Comparison of ENCODE assay signal across 7 cellular contexts in genomic region chr20:58650181-58650775, GRCh38. TPM values are rescaled to one million over a fixed set of nuclear protein-coding genes. Genes with fewer than 3 reads are reported as not detected.
A peak's percentile ranks its signal among the peaks of the same experiment; 100 is the strongest.
DNase-seq lines count a peak whose midpoint lies in the region; ATAC-seq and TF ChIP-seq lines count a peak whose summit lies in the region.

No MANE protein-coding gene starts in this region.

- H3K4me1 Mint-ChIP-seq in activated T-cell treated with anti-CD3 and anti-CD28 coated beads, Interleukin-2, amount 50 U/mL, for 72 hours (ENCODE audit: low read depth): peaks cover 32% of the 10 kb centered on the region

- peak overlapping the region; percentile 96 for H2AFZ ChIP-seq in trophoblast cell (ENCODE audit: insufficient read depth, low read length, poor library complexity)

- ATAC-seq in GM19023 (IDR thresholded peaks at IDR 0.05; ENCODE audit: unreplicated experiment): peak; percentile 21
- peak; percentile 24 to 30 for ATAC-seq in activated T-cell treated with anti-CD3 and anti-CD28 coated beads, Interleukin-2, amount 50 U/mL, for 72 hours (replicated peaks in 1 of 2)
- no peak for ATAC-seq in foreskin keratinocyte

- H3K14ac ChIP-seq in trophoblast cell (ENCODE audit: low read length): peak overlapping the region; percentile 96

- peak overlapping the region; percentile 88 for H3K4ac ChIP-seq in trophoblast cell (ENCODE audit: low read depth, low read length)

- no peaks in the 10 kb centered on the region for H3K27me3 ChIP-seq in foreskin keratinocyte
- no peaks in the 10 kb centered on the region for H3K27me3 ChIP-seq in trophoblast cell (ENCODE audit: insufficient read depth, low read length)

- H4K12ac ChIP-seq in trophoblast cell (ENCODE audit: low read depth, low read length): peak overlapping the region; percentile 96

- no peak overlapping the region for H3K23ac ChIP-seq in trophoblast cell (ENCODE audit: low read length)

- H3K36me3 ChIP-seq in trophoblast cell (ENCODE audit: control insufficient read depth in 1 of 2, insufficient read depth in 2 of 2, low read length in 2 of 2): no peaks in the 10 kb centered on the region

- H4K8ac ChIP-seq in trophoblast cell (ENCODE audit: low read depth, low read length): peak overlapping the region; percentile 100

- H2BK120ac ChIP-seq in trophoblast cell (ENCODE audit: insufficient read depth, low read length, poor library complexity): peak overlapping the region; percentile 94

- no CpG with 5 or more reads among the region's 62 CpGs for WGBS in trophoblast cell (ENCODE audit: extremely low coverage, insufficient coverage, insufficient read length)

- H3K4me2 ChIP-seq in trophoblast cell (ENCODE audit: low read length): peak overlapping the region; percentile 84

- peak overlapping the region; percentile 72 for H3K9ac ChIP-seq in trophoblast cell (ENCODE audit: low read length)

- peak overlapping the region; percentile 96 for H3K18ac ChIP-seq in trophoblast cell (ENCODE audit: low read length)

- peak overlapping the region; percentile 63 for H3K4me3 ChIP-seq in trophoblast cell (ENCODE audit: low read depth, low read length)

- H3K36me3 Mint-ChIP-seq in activated T-cell treated with anti-CD3 and anti-CD28 coated beads, Interleukin-2, amount 50 U/mL, for 72 hours (ENCODE audit: insufficient read depth in 2 of 2): peaks cover 13 to 17% of the 10 kb centered on the region in 2 donors

- H3K27ac ChIP-seq in foreskin keratinocyte (peak overlapping the region; percentile 68), trophoblast cell (ENCODE audit: low read depth, low read length) (peak overlapping the region; percentile 88)

- no peaks in the 10 kb centered on the region for H3K9me3 ChIP-seq in trophoblast cell (ENCODE audit: insufficient read depth, low read depth, low read length)

- DNase-seq in HuH-7 (ENCODE audit: low spot score) (peak; percentile 63), foreskin keratinocyte (no peak), trophoblast cell (no peak), amniotic stem cell (lab: John Stamatoyannopoulos, UW) (no peak), HPDE6-E6E7 (ENCODE audit: extremely low spot score) (no peak)
- DNase-seq in activated T-cell treated with anti-CD3 and anti-CD28 coated beads, Interleukin-2, amount 50 U/mL, for 72 hours: peak; percentile 41 to 59

- H3K4me3 Mint-ChIP-seq in activated T-cell treated with anti-CD3 and anti-CD28 coated beads, Interleukin-2, amount 50 U/mL, for 72 hours: peak overlapping the region; percentile 90 to 96

- H3K9me3 Mint-ChIP-seq in activated T-cell treated with anti-CD3 and anti-CD28 coated beads, Interleukin-2, amount 50 U/mL, for 72 hours: no peaks in the 10 kb centered on the region

- H3K4me1 ChIP-seq in foreskin keratinocyte (peaks cover 27% of the 10 kb centered on the region), trophoblast cell (ENCODE audit: control insufficient read depth in 1 of 2, insufficient read depth in 2 of 2, low read length in 2 of 2) (peaks cover 2 to 3% of the 10 kb centered on the region in 2 experiments)

- H2BK5ac ChIP-seq in trophoblast cell (ENCODE audit: low read depth, low read length, poor library complexity): peak overlapping the region; percentile 88

- TF ChIP-seq CTCF in foreskin keratinocyte (conservative IDR thresholded peaks at IDR 0.05): no peak

- H4K91ac ChIP-seq in trophoblast cell (ENCODE audit: low read depth, low read length): peak overlapping the region; percentile 99

- H2AK5ac ChIP-seq in trophoblast cell (ENCODE audit: low read length): peak overlapping the region; percentile 29

- peak overlapping the region; percentile 43 for H2BK12ac ChIP-seq in trophoblast cell (ENCODE audit: low read length)

- peaks cover 25% of the 10 kb centered on the region for H3K79me1 ChIP-seq in trophoblast cell (ENCODE audit: low read length)

- no peaks in the 10 kb centered on the region for H3K27me3 Mint-ChIP-seq in activated T-cell treated with anti-CD3 and anti-CD28 coated beads, Interleukin-2, amount 50 U/mL, for 72 hours (ENCODE audit: low read depth)

- peak overlapping the region; percentile 99 for H3K27ac Mint-ChIP-seq in activated T-cell treated with anti-CD3 and anti-CD28 coated beads, Interleukin-2, amount 50 U/mL, for 72 hours

- H3K79me2 ChIP-seq in trophoblast cell (ENCODE audit: control insufficient read depth, insufficient read depth, low read length, poor library complexity): peaks cover 20% of the 10 kb centered on the region

RNA-seq across cellular contexts. Expression of gene STX16, which starts 0.8 kb away (rescaled TPM):
- 100 to 1,000 TPM; 153 to 154 TPM for total RNA-seq in activated T-cell treated with anti-CD3 and anti-CD28 coated beads, Interleukin-2, amount 50 U/mL, for 72 hours
- 38.2 and 40.9 TPM in 2 replicates for total RNA-seq in foreskin keratinocyte
- 19.0 and 20.8 TPM in 2 replicates for polyA plus RNA-seq in foreskin keratinocyte
- 26.9 and 28.5 TPM in 2 replicates for polyA plus RNA-seq in trophoblast cell (2013)

RNA-seq across cellular contexts. Expression of gene NPEPL1, which starts 42.3 kb away (rescaled TPM):
- total RNA-seq in activated T-cell treated with anti-CD3 and anti-CD28 coated beads, Interleukin-2, amount 50 U/mL, for 72 hours: 10 to 100 TPM; 25.7 to 29.0 TPM
- 10.7 and 11.8 TPM in 2 replicates for total RNA-seq in foreskin keratinocyte
- polyA plus RNA-seq in foreskin keratinocyte: 12.1 and 15.8 TPM in 2 replicates
- polyA plus RNA-seq in trophoblast cell (2013): 11.3 and 12.1 TPM in 2 replicates

Comparison
In these comparisons a context has a peak if more than half of its experiments do, and no peak if none do; other contexts are left out.
1. DNase-seq: peak in HuH-7 (single experiment) and activated T-cell treated with anti-CD3 and anti-CD28 coated beads, Interleukin-2, amount 50 U/mL, for 72 hours (2 of 2); none in foreskin keratinocyte (0 of 2), trophoblast cell (0 of 2), amniotic stem cell (single experiment) and HPDE6-E6E7 (single experiment).